Comparison of ENCODE assay signal across 13 cellular contexts in the genomic region with DNA sequence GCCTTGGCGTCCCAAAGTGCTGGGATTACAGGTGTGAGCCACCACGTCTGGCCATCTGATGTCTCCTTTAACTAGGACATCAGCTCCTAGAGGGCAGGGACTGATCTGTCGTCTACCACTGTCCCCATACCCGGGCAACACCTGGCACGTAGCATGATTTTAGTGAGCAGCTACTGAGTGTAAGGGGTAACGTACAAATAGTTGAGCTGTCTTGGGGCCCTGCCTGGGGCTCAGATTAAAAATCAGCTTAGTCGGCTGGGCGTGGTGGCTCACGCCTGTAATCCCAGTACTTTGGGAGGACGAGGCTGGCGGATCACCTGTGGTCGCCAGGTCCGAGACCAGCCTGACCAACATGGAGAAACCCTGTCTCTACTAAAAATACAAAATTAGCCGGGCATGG. TPM values are rescaled to one million over a fixed set of nuclear protein-coding genes. Genes with fewer than 3 reads are reported as not detected.
A peak's percentile ranks its signal among the peaks of the same experiment; 100 is the strongest.
DNase-seq lines count a peak whose midpoint lies in the region; ATAC-seq, FAIRE-seq and TF ChIP-seq lines count a peak whose summit lies in the region.
"Had no signal": no experiment of that assay in that cellular context is flagged by ENCODE, and none has a peak within 500 bp of the region (broad histone marks: within the 10 kb centered on the region; RNA-seq: fewer than 3 reads in every experiment).

No MANE protein-coding gene starts in this region.

- H3K4me1 ChIP-seq in A549, result peaks cover 9% of the 10 kb centered on the region; the same call in 2 of the 3 replicates
- H3K4me1 ChIP-seq in Caco-2, result 0 out of 2 replicates have a peak, but pooled peaks cover 6% of the 10 kb centered on the region
- peaks cover 0 to 47% (median 24%) of the 10 kb centered on the region in 4 donors for H3K4me1 ChIP-seq in tibial nerve

- no peak overlapping the region for H3K27ac ChIP-seq in A549
- H3K27ac ChIP-seq in VCaP, result peak overlapping the region; percentile 91; the same call in 1 of the 2 replicates
- no peak overlapping the region for H3K27ac ChIP-seq in tibial nerve
- H3K27ac ChIP-seq: coronary artery had no signal

- no TSS peak for BruUV-seq in Caco-2 (replicated peaks; lab: Mats Ljungman, UMichigan)

- no peak for FAIRE-seq in A549 (lab: Jason Lieb, UNC)

- H3K4me2 ChIP-seq in A549, result peak overlapping the region; percentile 91

- H3K9me3 Mint-ChIP-seq in Caco-2 (ENCODE audit: unreplicated experiment) (no peaks in the 10 kb centered on the region), immature natural killer cell (no peaks in the 10 kb centered on the region)

- POLR2A ChIA-PET in A549 (lab: Yijun Ruan, JAX), result no interaction called here
- POLR2A ChIA-PET in Caco-2 (lab: Charles Lee), result no interaction called here

- 94% methylated on average over 14 of the region's 14 CpGs for WGBS in A549 (ENCODE audit: missing lambda C conversion rate)
- whole genome bisulfite sequencing in tibial nerve, 2 donors, result 92 to 95% methylated on average over 14 of the region's 14 CpGs

- CTCF ChIA-PET in A549 (lab: Yijun Ruan, JAX), result interaction anchor here (0.7 to 4.8 kb wide), 4 partner anchors 19 to 585 kb away, joined by 3 to 33 read pairs (median 4); no protein-coding TSS in a partner anchor
- CTCF ChIA-PET in Caco-2 (lab: Charles Lee), result interaction anchor here (1.6 kb wide), 1 partner anchor 21 kb away, joined by 3 read pairs; no protein-coding TSS in a partner anchor

- H3K36me3 Mint-ChIP-seq in Caco-2 (ENCODE audit: insufficient read depth, unreplicated experiment) (peaks cover 37% of the 10 kb centered on the region), immature natural killer cell (peaks cover 0 to 5% (median 3%) of the 10 kb centered on the region in 3 donors)

- no peaks in the 10 kb centered on the region for H3K27me3 Mint-ChIP-seq in Caco-2 (ENCODE audit: insufficient read depth, unreplicated experiment)
- H3K27me3 Mint-ChIP-seq in immature natural killer cell (ENCODE audit: low read depth in 3 of 3), result peaks cover 10 to 15% (median 12%) of the 10 kb centered on the region in 3 donors

- no peak for DNase-seq in A549 (ENCODE audit: low read depth in 1 of 2, low spot score in 1 of 2)
- no peak for DNase-seq in Caco-2
- DNase-seq in immature natural killer cell, result no peak
- DNase-seq in tibial nerve (ENCODE audit: low spot score in 2 of 2), result no peak
- no peak for DNase-seq in activated CD8-positive, alpha-beta memory T cell treated with anti-CD3 and anti-CD28 coated beads, Interleukin-2, amount 50 U/mL, for 48 hours
- DNase-seq in NOMO-1 treated with DMSO at 0.1 percent for 48 hours (lab: John Stamatoyannopoulos, UW; ENCODE audit: unreplicated experiment), result no peak
- DNase-seq in erythroblast (lab: John Stamatoyannopoulos, UW), result no peak
- DNase-seq: activated CD4-positive, CD25-positive, alpha-beta regulatory T cell treated with anti-CD3 and anti-CD28 coated beads, Interleukin-2, amount 50 U/mL, for 72 hours; retina; stimulated activated CD4-positive, alpha-beta T cell treated with anti-CD3 and anti-CD28 coated beads, Interleukin-4, amount 100 ng/mL, for 24 hours had no signal

- intact Hi-C loops in Caco-2 (cut with micrococcal nuclease; ENCODE audit: unreplicated experiment), result no loop called here

- no peak overlapping the region for H3K4me3 ChIP-seq in A549
- no peak overlapping the region for H3K4me3 ChIP-seq in Caco-2 (ENCODE audit: low read depth, low read length)
- peak overlapping the region in 1 of 4 donors; percentile 100 for H3K4me3 ChIP-seq in tibial nerve

- no peaks in the 10 kb centered on the region for H3K27me3 ChIP-seq in Caco-2 (replicated peaks; ENCODE audit: control insufficient read depth, insufficient read depth, low read length)
- H3K27me3 ChIP-seq in tibial nerve, result no peaks in the 10 kb centered on the region

- H3K4me3 Mint-ChIP-seq in Caco-2 (ENCODE audit: unreplicated experiment) (peak overlapping the region; percentile 95), immature natural killer cell (peak overlapping the region in 4 of 5 donors; percentile 17 to 51 (median 44))

- ATAC-seq in A549, result no peak
- ATAC-seq: SK-N-SH treated with all-trans-retinoic acid at 6 μM for 48 hours had no signal

- H3K4me1 Mint-ChIP-seq in Caco-2 (ENCODE audit: low read depth, unreplicated experiment), result no peaks in the 10 kb centered on the region
- H3K4me1 Mint-ChIP-seq in immature natural killer cell, result peaks cover 32 to 37% of the 10 kb centered on the region in 2 donors

- no peak for TF ChIP-seq CTCF in A549 (IDR thresholded peaks at IDR 0.05)
- no peak for TF ChIP-seq CTCF in Caco-2 (IDR thresholded peaks at IDR 0.05; ENCODE audit: insufficient read depth in 1 of 2, low read depth in 1 of 2, low read length in 1 of 2, severe bottlenecking in 1 of 2, unreplicated experiment in 1 of 2)
- TF ChIP-seq CTCF in VCaP (conservative IDR thresholded peaks at IDR 0.05), result no peak
- TF ChIP-seq CTCF in tibial nerve (IDR thresholded peaks at IDR 0.05), result no peak

- H3K9me3 ChIP-seq in A549 (no peaks in the 10 kb centered on the region), Caco-2 (no peaks in the 10 kb centered on the region), tibial nerve (no peaks in the 10 kb centered on the region)

- H3K27ac Mint-ChIP-seq in Caco-2 (ENCODE audit: unreplicated experiment), result no peak overlapping the region
- H3K27ac Mint-ChIP-seq in immature natural killer cell, result peak overlapping the region in 1 of 6 donors; percentile 49

- TF ChIP-seq POLR2A in A549 (IDR thresholded peaks at IDR 0.05; ENCODE audit: low read length) (no peak), tibial nerve (IDR thresholded peaks at IDR 0.05) (no peak), erythroblast (IDR thresholded peaks at IDR 0.05; ENCODE audit: low read length) (no peak)

- TF ChIP-seq RAD21 in A549 (conservative IDR thresholded peaks at IDR 0.05 in 1 of 2, IDR thresholded peaks at IDR 0.05 in 1 of 2), result no peak

- TF ChIP-seq EP300 in A549 (IDR thresholded peaks at IDR 0.05), result no peak
- no peak for TF ChIP-seq EP300 in tibial nerve (IDR thresholded peaks at IDR 0.05)

- H3K36me3 ChIP-seq in Caco-2 (ENCODE audit: control insufficient read depth, insufficient read depth, low read length) (no peaks in the 10 kb centered on the region; the same call in 1 of the 2 replicates), tibial nerve (peaks cover 0 to 46% (median 8%) of the 10 kb centered on the region in 3 donors)

TF ChIP-seq in A549, 52 proteins besides CTCF, POLR2A, EP300 and RAD21 (continues in another document):
- no peak for TF ChIP-seq NPAS2 (CRISPR knock-in tag; IDR thresholded peaks at IDR 0.05; ENCODE audit: borderline replicate concordance)
- TF ChIP-seq, protein P1, sequence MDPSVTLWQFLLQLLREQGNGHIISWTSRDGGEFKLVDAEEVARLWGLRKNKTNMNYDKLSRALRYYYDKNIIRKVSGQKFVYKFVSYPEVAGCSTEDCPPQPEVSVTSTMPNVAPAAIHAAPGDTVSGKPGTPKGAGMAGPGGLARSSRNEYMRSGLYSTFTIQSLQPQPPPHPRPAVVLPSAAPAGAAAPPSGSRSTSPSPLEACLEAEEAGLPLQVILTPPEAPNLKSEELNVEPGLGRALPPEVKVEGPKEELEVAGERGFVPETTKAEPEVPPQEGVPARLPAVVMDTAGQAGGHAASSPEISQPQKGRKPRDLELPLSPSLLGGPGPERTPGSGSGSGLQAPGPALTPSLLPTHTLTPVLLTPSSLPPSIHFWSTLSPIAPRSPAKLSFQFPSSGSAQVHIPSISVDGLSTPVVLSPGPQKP (IDR thresholded peaks at IDR 0.05; ENCODE audit: low read depth, low read length), result no peak
- no peak for TF ChIP-seq TP53 (CRISPR knock-in tag; IDR thresholded peaks at IDR 0.05)
- no peak for TF ChIP-seq ZC3H11A (IDR thresholded peaks at IDR 0.05)
- TF ChIP-seq GATA3 (IDR thresholded peaks at IDR 0.05; ENCODE audit: borderline replicate concordance), result no peak

RNA-seq across cellular contexts. Expression of a gene that starts 1.8 kb away (rescaled TPM):
- polyA plus RNA-seq in A549 (2011; rRNA removed) (30.8 and 43.6 TPM in 2 replicates), A549 (2017; fragmentation: RNase III; extraction: RNeasy Plus Mini Kit Qiagen cat#74134 plus additional on column Dnase treatment) (87.8 to 97.5 TPM (median 89.7 TPM) in 3 replicates), immature natural killer cell (10 to 100 TPM; 50.6 to 70.3 (median 55.5) TPM)
- 186 and 208 TPM in 2 replicates for polyA plus RNA-seq in A549 (2012; cell fraction: cytosol; rRNA removed)
- 93.0 and 140 TPM in 2 replicates for polyA plus RNA-seq in A549 (2012; cell fraction: nucleus; rRNA removed)
- polyA minus RNA-seq in A549 (2011; rRNA and poly(A)+ RNA removed), result 62.6 and 97.6 TPM in 2 replicates
- total RNA-seq in Caco-2 (2022) (125 and 133 TPM in 2 replicates), tibial nerve (100 to 1,000 TPM in 2 of 4 donors, 10 to 100 TPM in 2; 66.2 to 210 (median 87.4) TPM)

RNA-seq across cellular contexts. Expression of a gene that starts 11.0 kb away (rescaled TPM):
- polyA plus RNA-seq in A549 (2011; rRNA removed) (0.07 TPM in 1 of 2 replicates, not detected in the other), A549 (2017; fragmentation: RNase III; extraction: RNeasy Plus Mini Kit Qiagen cat#74134 plus additional on column Dnase treatment) (0.08 to 0.25 TPM (median 0.12 TPM) in 3 replicates), immature natural killer cell (not detected)
- 0.19 and 0.21 TPM in 2 replicates for polyA plus RNA-seq in A549 (2012; cell fraction: cytosol; rRNA removed)
- 1.2 and 1.7 TPM in 2 replicates for polyA plus RNA-seq in A549 (2012; cell fraction: nucleus; rRNA removed)
- polyA minus RNA-seq in A549 (2011; rRNA and poly(A)+ RNA removed), result not detected in 2 replicates
- total RNA-seq in Caco-2 (2022) (0.32 and 0.50 TPM in 2 replicates), tibial nerve (not detected)

RNA-seq across cellular contexts. Expression of a gene that starts 41.6 kb away (rescaled TPM):
- polyA plus RNA-seq in A549 (2011; rRNA removed) (74.0 and 76.9 TPM in 2 replicates), A549 (2017; fragmentation: RNase III; extraction: RNeasy Plus Mini Kit Qiagen cat#74134 plus additional on column Dnase treatment) (45.4 to 47.8 TPM (median 47.4 TPM) in 3 replicates), immature natural killer cell (10 to 100 TPM; 25.4 to 49.1 (median 27.6) TPM)
- 40.3 and 42.1 TPM in 2 replicates for polyA plus RNA-seq in A549 (2012; cell fraction: cytosol; rRNA removed)
- 74.3 and 97.9 TPM in 2 replicates for polyA plus RNA-seq in A549 (2012; cell fraction: nucleus; rRNA removed)
- polyA minus RNA-seq in A549 (2011; rRNA and poly(A)+ RNA removed), result 40.9 and 41.2 TPM in 2 replicates
- total RNA-seq in Caco-2 (2022) (80.8 and 83.7 TPM in 2 replicates), tibial nerve (100 to 1,000 TPM in 3 of 4 donors, 10 to 100 TPM in 1; 96.1 to 181 (median 127) TPM)

RNA-seq across cellular contexts. Expression of a gene that starts 45.6 kb away (rescaled TPM):
- polyA plus RNA-seq in A549 (2011; rRNA removed) (219 and 299 TPM in 2 replicates), A549 (2017; fragmentation: RNase III; extraction: RNeasy Plus Mini Kit Qiagen cat#74134 plus additional on column Dnase treatment) (245 to 264 TPM (median 264 TPM) in 3 replicates), immature natural killer cell (10 to 100 TPM; 43.1 to 80.9 (median 49.2) TPM)
- 162 and 197 TPM in 2 replicates for polyA plus RNA-seq in A549 (2012; cell fraction: cytosol; rRNA removed)
- 71.2 and 117 TPM in 2 replicates for polyA plus RNA-seq in A549 (2012; cell fraction: nucleus; rRNA removed)
- polyA minus RNA-seq in A549 (2011; rRNA and poly(A)+ RNA removed), result 83.7 and 84.1 TPM in 2 replicates
- total RNA-seq in Caco-2 (2022) (177 and 181 TPM in 2 replicates), tibial nerve (100 to 1,000 TPM; 165 to 237 (median 171) TPM)
